In the genomic region with DNA sequence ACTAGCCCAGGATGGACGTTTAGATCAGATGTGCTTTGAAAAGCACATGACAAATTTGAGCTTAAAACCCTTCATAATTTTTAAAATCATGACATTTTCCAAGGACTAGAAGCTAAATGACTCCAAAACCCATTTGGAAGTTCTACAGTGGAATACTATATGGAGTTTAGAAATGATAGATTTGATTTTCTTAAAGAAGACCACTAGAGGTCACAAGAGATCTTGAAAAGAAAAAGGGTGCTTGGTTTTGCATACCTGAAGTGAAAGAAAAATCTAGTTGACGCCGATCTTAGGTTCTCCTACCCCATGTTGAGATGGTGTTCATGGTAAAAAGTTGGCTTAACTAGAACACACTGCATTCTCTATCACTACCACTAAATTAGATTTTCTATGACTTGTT, we compare ENCODE assay signal across 9 cellular contexts. TPM values are rescaled to one million over a fixed set of nuclear protein-coding genes. Genes with fewer than 3 reads are reported as not detected.
DNase-seq lines count a peak whose midpoint lies in the region; ATAC-seq and TF ChIP-seq lines count a peak whose summit lies in the region.
"Had no signal": no experiment of that assay in that cellular context is flagged by ENCODE, and none has a peak within 500 bp of the region (broad histone marks: within the 10 kb centered on the region; RNA-seq: fewer than 3 reads in every experiment).

No MANE protein-coding gene starts in this region.

- CTCF ChIA-PET in SK-N-SH (lab: Yijun Ruan, JAX): interaction anchor here (0.6 to 4.3 kb wide), 36 partner anchors 8 to 515 kb away, joined by 3 to 77 read pairs (median 4); no protein-coding TSS in a partner anchor

- H3K4me1 ChIP-seq in SK-N-SH (ENCODE audit: control insufficient read depth in 1 of 2, insufficient read depth in 2 of 2, low read depth in 1 of 2, low read length in 1 of 2): no peaks in the 10 kb centered on the region; a peak in 2 of 4 replicates
- peaks cover 0 to 40% (median 8%) of the 10 kb centered on the region in 3 donors for H3K4me1 ChIP-seq in esophagus squamous epithelium
- no peaks in the 10 kb centered on the region for H3K4me1 ChIP-seq in osteoblast (ENCODE audit: insufficient read depth, low read length)

- peak; percentile 84 for TF ChIP-seq RAD21 in SK-N-SH (IDR thresholded peaks at IDR 0.05; ENCODE audit: low read length)

- ATAC-seq in HG02610 (IDR thresholded peaks at IDR 0.05; ENCODE audit: unreplicated experiment): no peak

- H4K20me1 ChIP-seq in SK-N-SH (ENCODE audit: insufficient read depth): no peaks in the 10 kb centered on the region
- H4K20me1 ChIP-seq in osteoblast (ENCODE audit: insufficient read depth, low read length): no peaks in the 10 kb centered on the region

- H3K9me2 ChIP-seq in SK-N-SH: no peaks in the 10 kb centered on the region

- no peak for TF ChIP-seq POLR2A in esophagus squamous epithelium (IDR thresholded peaks at IDR 0.05)

- WGBS in SK-N-SH (ENCODE audit: low lambda C conversion rate): under 1% methylated on average over 3 of the region's 3 CpGs
- 0% methylated on average over 3 of the region's 3 CpGs for WGBS in esophagus squamous epithelium, 2 donors

- TF ChIP-seq CTCF in SK-N-SH (IDR thresholded peaks at IDR 0.05) (peak; percentile 69), esophagus squamous epithelium (IDR thresholded peaks at IDR 0.05) (peak in 5 of 6 experiments; percentile 21 to 54 (median 44)), osteoblast (IDR thresholded peaks at IDR 0.05; ENCODE audit: extremely low read depth, low read depth, low read length) (peak; percentile 52)

- intact Hi-C loops in esophagus squamous epithelium (cut with DNase I): no loop called here

- POLR2A ChIA-PET in SK-N-SH (lab: Yijun Ruan, JAX): no interaction called here

- no peaks in the 10 kb centered on the region for H3K9me3 ChIP-seq in SK-N-SH
- no peaks in the 10 kb centered on the region for H3K9me3 ChIP-seq in esophagus squamous epithelium
- H3K9me3 ChIP-seq in osteoblast (ENCODE audit: low read depth, low read length): no peaks in the 10 kb centered on the region

- H3F3A ChIP-seq in SK-N-SH (replicated peaks; ENCODE audit: insufficient read depth): no peaks in the 10 kb centered on the region

- no peak for TF ChIP-seq EP300 in SK-N-SH (IDR thresholded peaks at IDR 0.05; ENCODE audit: borderline replicate concordance in 1 of 2, low read depth in 1 of 2, low read length in 1 of 2)

- H3K4me2 ChIP-seq in SK-N-SH (no peak overlapping the region), osteoblast (ENCODE audit: insufficient read depth, low read length) (peak overlapping the region; percentile 53)

- H3K36me3 ChIP-seq in SK-N-SH (replicated peaks in 1 of 2; ENCODE audit: control insufficient read depth in 1 of 2, insufficient read depth in 2 of 2, low read length in 1 of 2) (no peaks in the 10 kb centered on the region), esophagus squamous epithelium (no peaks in the 10 kb centered on the region), osteoblast (ENCODE audit: insufficient read depth, low read length) (no peaks in the 10 kb centered on the region)

- H3K79me2 ChIP-seq in SK-N-SH (ENCODE audit: insufficient read depth): no peaks in the 10 kb centered on the region
- no peaks in the 10 kb centered on the region for H3K79me2 ChIP-seq in osteoblast (ENCODE audit: insufficient read depth, low read length)

- H3K27ac ChIP-seq in SK-N-SH (ENCODE audit: low read depth in 2 of 2, low read length in 1 of 2) (no peak overlapping the region), esophagus squamous epithelium (no peak overlapping the region), osteoblast (ENCODE audit: low read depth, low read length) (no peak overlapping the region)
- H3K27ac ChIP-seq: epithelial cell of prostate had no signal

- peaks cover 4% of the 10 kb centered on the region; the same call in 1 of the 2 replicates for H3K27me3 ChIP-seq in SK-N-SH (ENCODE audit: insufficient read depth)
- peaks cover 0 to 21% (median 0%) of the 10 kb centered on the region in 4 donors for H3K27me3 ChIP-seq in esophagus squamous epithelium
- peaks cover 8% of the 10 kb centered on the region for H3K27me3 ChIP-seq in osteoblast (ENCODE audit: insufficient read depth, low read length)

- DNase-seq in AG08395 (ENCODE audit: low spot score) (peak; percentile 23), GM19238 (ENCODE audit: insufficient read length, low spot score) (peak; percentile 4), NCI-H1436 (lab: John Stamatoyannopoulos, UW) (peak; percentile 56), SK-N-SH (peak; percentile 31), esophagus squamous epithelium (lab: John Stamatoyannopoulos, UW) (no peak), osteoblast (ENCODE audit: insufficient read length, low spot score, missing footprints) (peak; percentile 58)
- no peak for DNase-seq in effector CD8-positive, alpha-beta T cell (lab: John Stamatoyannopoulos, UW)

- H3K4me3 ChIP-seq in SK-N-SH (ENCODE audit: low read depth in 2 of 2, low read length in 1 of 2) (no peak overlapping the region), esophagus squamous epithelium (no peak overlapping the region), osteoblast (ENCODE audit: insufficient read depth, low read length) (no peak overlapping the region)

- H2AFZ ChIP-seq in SK-N-SH (ENCODE audit: low read depth) (no peak overlapping the region), osteoblast (ENCODE audit: low read length) (no peak overlapping the region)

- no peak overlapping the region for H3K9ac ChIP-seq in SK-N-SH

TF ChIP-seq in SK-N-SH, 30 proteins besides CTCF, POLR2A, EP300 and RAD21:
- TF ChIP-seq SMC3 (IDR thresholded peaks at IDR 0.05; ENCODE audit: low read depth, low read length) (peak; percentile 61), NRF1 (IDR thresholded peaks at IDR 0.05; ENCODE audit: low read depth, low read length) (no peak)

RNA-seq across cellular contexts. Expression of a gene that starts 31.5 kb away (rescaled TPM):
- 0.26 and 0.62 TPM in 2 replicates for polyA plus RNA-seq in SK-N-SH (2012; rRNA removed)
- polyA plus RNA-seq in SK-N-SH (2012; cell fraction: cytosol; rRNA removed): 0.39 and 0.53 TPM in 2 replicates
- polyA plus RNA-seq in SK-N-SH (2012; cell fraction: nucleus; rRNA removed): 0.55 and 0.94 TPM in 2 replicates
- total RNA-seq in esophagus squamous epithelium: under 1 TPM in 1 of 4 donors, not detected in 3; 0.38 TPM
- not detected in 2 replicates for total RNA-seq in osteoblast

RNA-seq across cellular contexts. Expression of a gene that starts 31.5 kb away (rescaled TPM):
- polyA plus RNA-seq in SK-N-SH (2012; rRNA removed): 7.6 and 8.9 TPM in 2 replicates
- 10.1 and 12.3 TPM in 2 replicates for polyA plus RNA-seq in SK-N-SH (2012; cell fraction: cytosol; rRNA removed)
- 7.1 and 10.3 TPM in 2 replicates for polyA plus RNA-seq in SK-N-SH (2012; cell fraction: nucleus; rRNA removed)
- 10 to 100 TPM in 3 of 4 donors, 1 to 10 TPM in 1; 9.3 to 19.4 (median 15.8) TPM for total RNA-seq in esophagus squamous epithelium
- total RNA-seq in osteoblast: 31.5 and 33.7 TPM in 2 replicates

Comparison
In these comparisons a context has a peak if more than half of its experiments do, and no peak if none do; other contexts are left out.
1. DNase-seq: peak in AG08395 (single experiment), GM19238 (single experiment), NCI-H1436 (single experiment), SK-N-SH (single experiment) and osteoblast (single experiment); none in esophagus squamous epithelium (single experiment) and effector CD8-positive, alpha-beta T cell (single experiment).
2. Peak in every context shown above with its lines, with median percentiles within 50 percentile points of each other: CTCF ChIP-seq.